In the genomic region with DNA sequence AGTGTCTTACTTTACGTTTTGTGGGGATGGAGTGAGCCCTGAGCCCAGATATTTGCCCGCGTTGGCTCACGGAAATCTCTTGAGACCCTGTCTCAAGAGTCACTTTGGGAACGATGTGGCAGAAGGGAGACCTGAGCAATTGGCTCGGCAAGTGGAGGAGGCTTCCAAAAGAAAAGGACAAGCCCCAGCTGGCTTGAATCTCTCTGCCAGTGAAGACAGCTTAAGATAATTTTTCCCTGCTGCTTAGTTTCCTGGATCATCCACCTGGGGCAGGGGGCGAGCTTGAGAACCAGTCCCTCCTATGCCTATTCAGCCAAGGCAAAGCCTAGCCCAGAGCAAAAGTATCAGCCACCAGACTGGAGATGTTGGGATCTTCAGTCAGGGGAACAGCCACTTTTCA, we compare ENCODE assay signal across 8 cellular contexts. TPM values are rescaled to one million over a fixed set of nuclear protein-coding genes. Genes with fewer than 3 reads are reported as not detected.
A peak's percentile ranks its signal among the peaks of the same experiment; 100 is the strongest.
DNase-seq lines count a peak whose midpoint lies in the region; ATAC-seq and TF ChIP-seq lines count a peak whose summit lies in the region.

No MANE protein-coding gene starts in this region.

- peaks cover 4% of the 10 kb centered on the region for H3K9me3 Mint-ChIP-seq in activated CD4-positive, alpha-beta memory T cell treated with anti-CD3 and anti-CD28 coated beads for 36 hours

- H3K4me3 ChIP-seq in AG09309 (ENCODE audit: control insufficient read depth, low read depth, low read length) (peak overlapping the region; percentile 100), HAP-1 (peak overlapping the region; percentile 96), skin epidermis (peak overlapping the region; percentile 60 to 100 (median 89))

- POLR2A ChIA-PET in activated CD4-positive, alpha-beta memory T cell treated with anti-CD3 and anti-CD28 coated beads for 36 hours (lab: Charles Lee), result interaction anchor here (1.2 kb wide), 1 partner anchor 135 kb away, joined by 6 read pairs; no protein-coding TSS in a partner anchor

- intact Hi-C loops in activated CD4-positive, alpha-beta memory T cell treated with anti-CD3 and anti-CD28 coated beads for 36 hours (cut with micrococcal nuclease), result loop anchor here (5.0 kb wide), 3 partner anchors 405 to 1540 kb away; a partner anchor contains a TSS

- no peaks in the 10 kb centered on the region; the same call in 1 of the 2 replicates for H3K36me3 ChIP-seq in HAP-1 (replicated peaks)

- no peaks in the 10 kb centered on the region for H3K9me3 ChIP-seq in HAP-1

- peak overlapping the region; percentile 77 for H3K27ac Mint-ChIP-seq in activated CD4-positive, alpha-beta memory T cell treated with anti-CD3 and anti-CD28 coated beads for 36 hours

- DNase-seq in AG09309 (ENCODE audit: low read depth) (no peak), HAP-1 (ENCODE audit: low spot score in 2 of 2) (peak in 1 of 2 experiments; percentile 26), hepatic stellate cell (ENCODE audit: low spot score) (peak; percentile 14), NCI-H226 (no peak), NOMO-1 treated with DMSO at 0.1 percent for 48 hours (lab: John Stamatoyannopoulos, UW; ENCODE audit: unreplicated experiment) (no peak)
- DNase-seq in activated CD4-positive, alpha-beta memory T cell treated with anti-CD3 and anti-CD28 coated beads for 36 hours, result peak; percentile 19

- H3K36me3 Mint-ChIP-seq in activated CD4-positive, alpha-beta memory T cell treated with anti-CD3 and anti-CD28 coated beads for 36 hours, result peaks cover 6% of the 10 kb centered on the region

- TF ChIP-seq CTCF in AG09309 (IDR thresholded peaks at IDR 0.05; ENCODE audit: control insufficient read depth, insufficient read depth, low read depth, low read length, missing control alignments), result no peak

- H3K27me3 Mint-ChIP-seq in activated CD4-positive, alpha-beta memory T cell treated with anti-CD3 and anti-CD28 coated beads for 36 hours, result no peaks in the 10 kb centered on the region

- H3K27me3 ChIP-seq in HAP-1 (ENCODE audit: low read depth), result no peaks in the 10 kb centered on the region

- peaks cover 3% of the 10 kb centered on the region; the same call in 1 of the 2 replicates for H3K4me1 ChIP-seq in HAP-1

- CTCF ChIA-PET in activated CD4-positive, alpha-beta memory T cell treated with anti-CD3 and anti-CD28 coated beads for 36 hours (lab: Charles Lee), result no interaction called here

- ATAC-seq in HG02884 (IDR thresholded peaks at IDR 0.05; ENCODE audit: unreplicated experiment), result no peak

- H3K4me3 Mint-ChIP-seq in activated CD4-positive, alpha-beta memory T cell treated with anti-CD3 and anti-CD28 coated beads for 36 hours, result peak overlapping the region; percentile 87

- peaks cover 26% of the 10 kb centered on the region for H3K4me1 Mint-ChIP-seq in activated CD4-positive, alpha-beta memory T cell treated with anti-CD3 and anti-CD28 coated beads for 36 hours (ENCODE audit: low read depth)

- H3K27ac ChIP-seq in skin epidermis, result peak overlapping the region; percentile 38 to 98 (median 92)

- in situ Hi-C loops in HAP-1 (cut with MboI; ENCODE audit: low sequenced_read_pairs), result no loop called here

RNA-seq across cellular contexts. Expression of a gene that starts 0.7 kb away (rescaled TPM):
- total RNA-seq in activated CD4-positive, alpha-beta memory T cell treated with anti-CD3 and anti-CD28 coated beads for 36 hours, result 10 to 100 TPM; 19.6 to 21.5 TPM

Comparison
In these comparisons a context has a peak if more than half of its experiments do, and no peak if none do; other contexts are left out.
1. DNase-seq: peak in activated CD4-positive, alpha-beta memory T cell treated with anti-CD3 and anti-CD28 coated beads for 36 hours (single experiment) and hepatic stellate cell (single experiment); none in AG09309 (single experiment), NCI-H226 (single experiment) and NOMO-1 treated with DMSO at 0.1 percent for 48 hours (single experiment).
2. Peak in every context shown above with its lines, with median percentiles within 50 percentile points of each other: H3K4me3 ChIP-seq.